Comparison of ENCODE assay signal across 14 cellular contexts in genomic region chr17:65177901-65178300, GRCh38. TPM values are rescaled to one million over a fixed set of nuclear protein-coding genes. Genes with fewer than 3 reads are reported as not detected.
DNase-seq lines count a peak whose midpoint lies in the region; ATAC-seq, FAIRE-seq and TF ChIP-seq lines count a peak whose summit lies in the region.
"Had no signal": no experiment of that assay in that cellular context is flagged by ENCODE, and none has a peak within 500 bp of the region (broad histone marks: within the 10 kb centered on the region; RNA-seq: fewer than 3 reads in every experiment).

No MANE protein-coding gene starts in this region.

- H2AFZ ChIP-seq in SU-DHL-6 (ENCODE audit: low read depth, low read length, severe bottlenecking), result no peak overlapping the region
- H2AFZ ChIP-seq in endothelial cell of umbilical vein (ENCODE audit: low read depth, low read length), result no peak overlapping the region
- no peak overlapping the region for H2AFZ ChIP-seq in HepG2 (ENCODE audit: low read length)

- BruUV-seq in endothelial cell of umbilical vein (replicated peaks; lab: Mats Ljungman, UMichigan) (no TSS peak), HepG2 (replicated peaks; lab: Mats Ljungman, UMichigan) (no TSS peak)

- POLR2A ChIA-PET in endothelial cell of umbilical vein (lab: Charles Lee) (no interaction called here), HepG2 (lab: Yijun Ruan, JAX) (no interaction called here)

- in situ Hi-C loops in HepG2 (cut with HindIII; ENCODE audit: extremely low pct_ligation_motif_present, low pct_unique_long_range_greater_than_20kb) (no loop called here), GM13977 (cut with MboI; ENCODE audit: low pct_unique_long_range_greater_than_20kb, low sequenced_read_pairs, unreplicated experiment) (loop anchor here (25.0 kb wide), 1 partner anchor 216 kb away; no protein-coding TSS in a partner anchor)

- peaks cover 22% of the 10 kb centered on the region for H3K4me1 ChIP-seq in endothelial cell of umbilical vein (ENCODE audit: control insufficient read depth, extremely low read depth, insufficient read depth, low read length)
- no peaks in the 10 kb centered on the region for H3K4me1 ChIP-seq in HepG2 (ENCODE audit: insufficient read depth, low read length)
- H3K4me1 ChIP-seq: ascending aorta had no signal

- peaks cover 52% of the 10 kb centered on the region for H3F3A ChIP-seq in SU-DHL-6 (ENCODE audit: insufficient read depth)

- TF ChIP-seq EP300 in HepG2 (IDR thresholded peaks at IDR 0.05; ENCODE audit: low read depth in 2 of 2, low read length in 2 of 2) (no peak), HepG2 (CRISPR knock-in tag; IDR thresholded peaks at IDR 0.05; ENCODE audit: borderline replicate concordance) (no peak)

- TF ChIP-seq CTCF in GM10266 (IDR thresholded peaks at IDR 0.05; ENCODE audit: control insufficient read depth, insufficient read depth, low read depth, missing control alignments) (no peak), SU-DHL-6 (IDR thresholded peaks at IDR 0.05; ENCODE audit: insufficient read depth, low read length, poor library complexity, severe bottlenecking) (no peak), endothelial cell of umbilical vein (IDR thresholded peaks at IDR 0.05; ENCODE audit: extremely low read depth in 1 of 2, insufficient read depth in 1 of 2, low read depth in 1 of 2, low read length in 2 of 2) (no peak), HepG2 (CRISPR knock-in tag; IDR thresholded peaks at IDR 0.05) (no peak), GM13977 (IDR thresholded peaks at IDR 0.05; ENCODE audit: extremely low read depth, insufficient read depth, missing control alignments) (no peak)

- H3K27me3 ChIP-seq in SU-DHL-6 (ENCODE audit: low read length) (no peaks in the 10 kb centered on the region), endothelial cell of umbilical vein (ENCODE audit: control insufficient read depth in 2 of 2, insufficient read depth in 2 of 2, low read length in 2 of 2) (no peaks in the 10 kb centered on the region), HepG2 (ENCODE audit: control insufficient read depth in 1 of 2, insufficient read depth in 2 of 2, low read length in 2 of 2) (peaks cover 0 to 13% of the 10 kb centered on the region in 2 experiments; a peak in 4 of 5 replicates)
- H3K27me3 ChIP-seq: ascending aorta had no signal

- ATAC-seq in HepG2, result no peak
- ATAC-seq in left lobe of liver, result no peak
- ATAC-seq: lower lobe of right lung, sciatic nerve had no signal

- intact Hi-C loops in endothelial cell of umbilical vein (cut with micrococcal nuclease) (no loop called here), HepG2 (cut with micrococcal nuclease; ENCODE audit: unreplicated experiment) (no loop called here)

- dilution Hi-C loops in endothelial cell of umbilical vein (cut with MboI; ENCODE audit: extremely low pct_ligation_motif_present, low sequenced_read_pairs), result no loop called here

- H3K4me2 ChIP-seq in SU-DHL-6 (ENCODE audit: low read depth, low read length, poor library complexity, severe bottlenecking), result no peak overlapping the region
- H3K4me2 ChIP-seq in endothelial cell of umbilical vein (ENCODE audit: insufficient read depth, low read length), result no peak overlapping the region
- H3K4me2 ChIP-seq in HepG2 (ENCODE audit: low read depth, low read length), result no peak overlapping the region

- 0% methylated on average over 4 of the region's 4 CpGs for WGBS in HepG2 (ENCODE audit: low lambda C conversion rate)

- CTCF ChIA-PET in endothelial cell of umbilical vein (lab: Charles Lee) (interaction anchor here (0.9 to 1.4 kb wide), 7 partner anchors 9 to 326 kb away, joined by 3 to 13 read pairs (median 5); partner anchors contain the start of gene RGS9), HepG2 (lab: Yijun Ruan, JAX; ENCODE audit: low intra/inter-chr PET ratio, low total read pairs) (no interaction called here)

- DNase-seq in A172 (ENCODE audit: low spot score), result peak; percentile 64
- DNase-seq in GM10266 (ENCODE audit: extremely low spot score), result peak; percentile 27
- peak; percentile 59 for DNase-seq in endothelial cell of umbilical vein (ENCODE audit: low read depth, low spot score)
- DNase-seq in anterior cingulate cortex (lab: John Stamatoyannopoulos, UW), result no peak
- no peak for DNase-seq in HepG2 (ENCODE audit: low spot score)
- DNase-seq in GM13977 (ENCODE audit: low spot score), result no peak
- DNase-seq in left lobe of liver (ENCODE audit: low spot score), result no peak
- DNase-seq: activated CD4-positive, CD25-positive, alpha-beta regulatory T cell; C1 segment of cervical spinal cord; Karpas-422; lower lobe of right lung had no signal

- TF ChIP-seq RAD21 in HepG2 (CRISPR knock-in tag; IDR thresholded peaks at IDR 0.05), result no peak

- H3K79me2 ChIP-seq in SU-DHL-6 (ENCODE audit: insufficient read depth, low read length) (no peaks in the 10 kb centered on the region), endothelial cell of umbilical vein (ENCODE audit: control insufficient read depth, insufficient read depth, low read length) (no peaks in the 10 kb centered on the region), HepG2 (ENCODE audit: insufficient read depth, low read length) (no peaks in the 10 kb centered on the region)

- TF ChIP-seq POLR2A in endothelial cell of umbilical vein (IDR thresholded peaks at IDR 0.05; ENCODE audit: low read depth, low read length), result no peak
- no peak for TF ChIP-seq POLR2A in HepG2 (IDR thresholded peaks at IDR 0.05; ENCODE audit: insufficient read depth in 1 of 2, low read depth in 2 of 2, low read length in 2 of 2)

- H3K4me3 ChIP-seq in SU-DHL-6 (ENCODE audit: insufficient read depth, low read length, poor library complexity, severe bottlenecking) (no peak overlapping the region), endothelial cell of umbilical vein (replicated peaks in 1 of 3; ENCODE audit: insufficient read depth in 1 of 3, low read depth in 1 of 3, low read length in 3 of 3) (no peak overlapping the region), HepG2 (replicated peaks in 1 of 3; ENCODE audit: insufficient read depth in 1 of 3, low read depth in 2 of 3, low read length in 3 of 3) (no peak overlapping the region)
- H3K4me3 ChIP-seq: ascending aorta, lower lobe of right lung had no signal

- H3K9ac ChIP-seq in SU-DHL-6 (ENCODE audit: low read length) (no peak overlapping the region), endothelial cell of umbilical vein (replicated peaks; ENCODE audit: extremely low read depth, insufficient read depth, low read length) (no peak overlapping the region), HepG2 (ENCODE audit: insufficient read depth, low read depth, low read length) (no peak overlapping the region)

- peak; percentile 89 for FAIRE-seq in endothelial cell of umbilical vein (lab: Jason Lieb, UNC)
- FAIRE-seq in HepG2 (lab: Jason Lieb, UNC), result no peak

- no peaks in the 10 kb centered on the region for H3K9me1 ChIP-seq in endothelial cell of umbilical vein (replicated peaks; ENCODE audit: control insufficient read depth, extremely low read depth, insufficient read depth, low read length)

- H3K27ac ChIP-seq in SU-DHL-6 (ENCODE audit: low read depth, low read length) (peak overlapping the region; percentile 95), endothelial cell of umbilical vein (ENCODE audit: insufficient read depth, low read depth, low read length) (peak overlapping the region; percentile 11), HepG2 (ENCODE audit: extremely low read length, insufficient read depth, low read length) (no peak overlapping the region)
- H3K27ac ChIP-seq: ascending aorta, lower lobe of right lung had no signal

- H3K36me3 ChIP-seq in SU-DHL-6 (ENCODE audit: low read length), result no peaks in the 10 kb centered on the region
- H3K36me3 ChIP-seq in endothelial cell of umbilical vein (ENCODE audit: control insufficient read depth in 2 of 2, extremely low read depth in 1 of 2, insufficient read depth in 2 of 2, low read length in 2 of 2), result no peaks in the 10 kb centered on the region
- H3K36me3 ChIP-seq in HepG2 (replicated peaks in 1 of 2; ENCODE audit: control insufficient read depth in 1 of 2, insufficient read depth in 2 of 2, low read length in 2 of 2), result no peaks in the 10 kb centered on the region
- H3K36me3 ChIP-seq: ascending aorta, lower lobe of right lung had no signal

- H4K20me1 ChIP-seq in SU-DHL-6 (ENCODE audit: low read depth, low read length) (no peaks in the 10 kb centered on the region), endothelial cell of umbilical vein (replicated peaks; ENCODE audit: control insufficient read depth, extremely low read depth, insufficient read depth, low read length) (no peaks in the 10 kb centered on the region), HepG2 (ENCODE audit: insufficient read depth, low read length) (no peaks in the 10 kb centered on the region)

- H3K9me2 ChIP-seq in SU-DHL-6 (replicated peaks; ENCODE audit: insufficient read depth, low read length), result no peaks in the 10 kb centered on the region

- no peaks in the 10 kb centered on the region for H3K9me3 ChIP-seq in SU-DHL-6 (ENCODE audit: insufficient read depth, low read length)
- no peaks in the 10 kb centered on the region for H3K9me3 ChIP-seq in endothelial cell of umbilical vein (replicated peaks; ENCODE audit: control insufficient read depth, insufficient read depth, low read length)
- no peaks in the 10 kb centered on the region for H3K9me3 ChIP-seq in HepG2 (ENCODE audit: low read length)
- H3K9me3 ChIP-seq: ascending aorta, lower lobe of right lung had no signal

RNA-seq across cellular contexts. Expression of gene RGS9, which starts 40.7 kb away (rescaled TPM):
- total RNA-seq in A172 (2014; rRNA removed; shearing (Covaris generic)), result 0.28 and 2.0 TPM in 2 replicates
- total RNA-seq in endothelial cell of umbilical vein (1.4 and 1.7 TPM in 2 replicates), HepG2 (2016; rRNA removed; fragmentation: Illumina TruSeq; extraction: Trizol) (0.44 and 0.66 TPM in 2 replicates), left lobe of liver (3.0 TPM)
- polyA plus RNA-seq in endothelial cell of umbilical vein (0.61 and 0.75 TPM in 2 replicates), HepG2 (2011; rRNA removed) (0.43 and 0.74 TPM in 2 replicates)
- 0.79 and 1.0 TPM in 2 replicates for polyA plus RNA-seq in endothelial cell of umbilical vein (2011; cell fraction: cytosol; rRNA removed)
- 0.91 and 1.2 TPM in 2 replicates for polyA plus RNA-seq in endothelial cell of umbilical vein (2011; cell fraction: nucleus; rRNA removed)
- polyA plus RNA-seq in endothelial cell of umbilical vein (2012), result 0.50 and 0.83 TPM in 2 replicates
- polyA minus RNA-seq in endothelial cell of umbilical vein, result 0.68 and 0.85 TPM in 2 replicates
- polyA minus RNA-seq in endothelial cell of umbilical vein (2011; cell fraction: cytosol; rRNA and poly(A)+ RNA removed), result not detected
- 0.38 TPM in 1 of 2 replicates, not detected in the other for polyA minus RNA-seq in endothelial cell of umbilical vein (2011; cell fraction: nucleus; rRNA and poly(A)+ RNA removed)
- 0.62 and 2.1 TPM in 2 replicates for total RNA-seq in HepG2 (2016; cell fraction: cytosol; rRNA removed; fragmentation: Illumina TruSeq; extraction: Trizol; ENCODE audit: low read depth)
- 0.13 and 0.37 TPM in 2 replicates for total RNA-seq in HepG2 (2016; cell fraction: insoluble cytoplasmic fraction; rRNA removed; fragmentation: Illumina TruSeq; extraction: Trizol)
- 1.5 and 2.3 TPM in 2 replicates for total RNA-seq in HepG2 (2016; cell fraction: membrane; rRNA removed; fragmentation: Illumina TruSeq; extraction: Trizol)
- total RNA-seq in HepG2 (2016; cell fraction: nucleus; rRNA removed; fragmentation: Illumina TruSeq; extraction: Trizol), result not detected in 2 replicates
- polyA plus RNA-seq in HepG2 (2011; cell fraction: cytosol; rRNA removed), result 0.22 and 0.24 TPM in 2 replicates
- polyA plus RNA-seq in HepG2 (2011; cell fraction: nucleus; rRNA removed), result 0.06 and 0.10 TPM in 2 replicates
- 0.47 and 0.65 TPM in 2 replicates for polyA plus RNA-seq in HepG2 (2012)
- polyA plus RNA-seq in HepG2 (2016; cell fraction: cytosol; fragmentation: Illumina TruSeq; extraction: Trizol; ENCODE audit: low read depth), result 1.7 and 2.2 TPM in 2 replicates
- polyA plus RNA-seq in HepG2 (2016; cell fraction: insoluble cytoplasmic fraction; fragmentation: Illumina TruSeq; extraction: Trizol; ENCODE audit: low read depth), result 0.62 and 0.74 TPM in 2 replicates
- 1.2 and 1.8 TPM in 2 replicates for polyA plus RNA-seq in HepG2 (2016; cell fraction: membrane; fragmentation: Illumina TruSeq; extraction: Trizol; ENCODE audit: low read depth)
- 0.29 and 0.72 TPM in 2 replicates for polyA plus RNA-seq in HepG2 (2016; cell fraction: nucleus; fragmentation: Illumina TruSeq; extraction: Trizol; ENCODE audit: insufficient read depth, low read depth)
- polyA minus RNA-seq in HepG2 (2011; rRNA and poly(A)+ RNA removed; ENCODE audit: low replicate concordance), result 0.20 and 0.23 TPM in 2 replicates
- not detected in 2 replicates for polyA minus RNA-seq in HepG2 (2011; cell fraction: cytosol; rRNA and poly(A)+ RNA removed)
- polyA minus RNA-seq in HepG2 (2011; cell fraction: nucleus; rRNA and poly(A)+ RNA removed), result 0.13 TPM in 1 of 2 replicates, not detected in the other

Comparison
In these comparisons a context has a peak if more than half of its experiments do, and no peak if none do; other contexts are left out.
1. DNase-seq: peak in A172 (single experiment), GM10266 (single experiment) and endothelial cell of umbilical vein (single experiment); none in anterior cingulate cortex (0 of 58), HepG2 (single experiment), GM13977 (single experiment) and left lobe of liver (single experiment).